Comparison of ENCODE assay signal across 2 cellular contexts in the genomic region with DNA sequence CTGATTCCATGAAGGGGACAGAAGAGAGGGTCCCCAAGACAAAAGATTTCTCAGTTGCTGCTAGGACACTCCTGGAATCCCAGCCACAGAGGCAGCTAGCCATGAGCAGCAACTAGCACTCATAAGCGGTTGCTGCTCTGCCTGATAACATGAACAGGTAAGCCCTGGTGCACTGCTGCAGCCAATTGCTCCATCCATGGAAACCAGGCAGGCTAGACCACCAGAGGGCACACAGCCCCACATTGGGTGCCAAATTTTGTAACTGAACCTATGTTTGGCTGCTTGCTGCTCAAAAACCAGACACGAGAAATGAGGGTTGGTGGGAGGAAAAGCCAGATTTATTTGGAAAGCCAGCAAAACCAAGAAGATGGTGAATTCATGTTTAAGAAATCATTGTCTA.
TF ChIP-seq lines count a peak whose summit lies in the region.

No MANE protein-coding gene starts in this region.

TF ChIP-seq in HEK293, 187 proteins besides CTCF, POLR2A, EP300 and RAD21 (continued from another document):
- no peak for TF ChIP-seq ZNF677 (tag by site-specific recombination; IDR thresholded peaks at IDR 0.05)
- TF ChIP-seq ZNF561 (tag by site-specific recombination; IDR thresholded peaks at IDR 0.05; ENCODE audit: borderline replicate concordance): no peak
- TF ChIP-seq, protein P1, sequence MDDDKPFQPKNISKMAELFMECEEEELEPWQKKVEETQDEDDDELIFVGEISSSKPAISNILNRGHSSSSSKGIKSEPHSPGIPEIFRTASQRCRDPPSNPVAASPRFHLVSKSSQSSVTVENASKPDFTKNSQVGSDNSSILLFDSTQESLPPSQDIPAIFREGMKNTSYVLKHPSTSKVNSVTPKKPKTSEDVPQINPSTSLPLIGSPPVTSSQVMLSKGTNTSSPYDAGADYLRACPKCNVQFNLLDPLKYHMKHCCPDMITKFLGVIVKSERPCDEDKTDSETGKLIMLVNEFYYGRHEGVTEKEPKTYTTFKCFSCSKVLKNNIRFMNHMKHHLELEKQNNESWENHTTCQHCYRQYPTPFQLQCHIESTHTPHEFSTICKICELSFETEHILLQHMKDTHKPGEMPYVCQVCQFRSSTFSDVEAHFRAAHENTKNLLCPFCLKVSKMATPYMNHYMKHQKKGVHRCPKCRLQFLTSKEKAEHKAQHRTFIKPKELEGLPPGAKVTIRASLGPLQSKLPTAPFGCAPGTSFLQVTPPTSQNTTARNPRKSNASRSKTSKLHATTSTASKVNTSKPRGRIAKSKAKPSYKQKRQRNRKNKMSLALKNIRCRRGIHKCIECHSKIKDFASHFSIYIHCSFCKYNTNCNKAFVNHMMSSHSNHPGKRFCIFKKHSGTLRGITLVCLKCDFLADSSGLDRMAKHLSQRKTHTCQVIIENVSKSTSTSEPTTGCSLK (tag by site-specific recombination; IDR thresholded peaks at IDR 0.05): no peak
- TF ChIP-seq, protein P2, sequence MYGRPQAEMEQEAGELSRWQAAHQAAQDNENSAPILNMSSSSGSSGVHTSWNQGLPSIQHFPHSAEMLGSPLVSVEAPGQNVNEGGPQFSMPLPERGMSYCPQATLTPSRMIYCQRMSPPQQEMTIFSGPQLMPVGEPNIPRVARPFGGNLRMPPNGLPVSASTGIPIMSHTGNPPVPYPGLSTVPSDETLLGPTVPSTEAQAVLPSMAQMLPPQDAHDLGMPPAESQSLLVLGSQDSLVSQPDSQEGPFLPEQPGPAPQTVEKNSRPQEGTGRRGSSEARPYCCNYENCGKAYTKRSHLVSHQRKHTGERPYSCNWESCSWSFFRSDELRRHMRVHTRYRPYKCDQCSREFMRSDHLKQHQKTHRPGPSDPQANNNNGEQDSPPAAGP (tag by site-specific recombination; IDR thresholded peaks at IDR 0.05): no peak
- TF ChIP-seq ZNF155 (tag by site-specific recombination; IDR thresholded peaks at IDR 0.05): no peak
- no peak for TF ChIP-seq ZBTB11 (tag by site-specific recombination; conservative IDR thresholded peaks at IDR 0.05; ENCODE audit: low read depth)
- no peak for TF ChIP-seq KLF8 (tag by site-specific recombination; IDR thresholded peaks at IDR 0.05)
- no peak for TF ChIP-seq ZXDB (tag by site-specific recombination; IDR thresholded peaks at IDR 0.05)

TF ChIP-seq in WTC11, 78 proteins besides CTCF, POLR2A, EP300 and RAD21 (continued from another document):
- TF ChIP-seq TEAD4 (CRISPR knock-in tag; IDR thresholded peaks at IDR 0.05): no peak
- TF ChIP-seq, protein P3, sequence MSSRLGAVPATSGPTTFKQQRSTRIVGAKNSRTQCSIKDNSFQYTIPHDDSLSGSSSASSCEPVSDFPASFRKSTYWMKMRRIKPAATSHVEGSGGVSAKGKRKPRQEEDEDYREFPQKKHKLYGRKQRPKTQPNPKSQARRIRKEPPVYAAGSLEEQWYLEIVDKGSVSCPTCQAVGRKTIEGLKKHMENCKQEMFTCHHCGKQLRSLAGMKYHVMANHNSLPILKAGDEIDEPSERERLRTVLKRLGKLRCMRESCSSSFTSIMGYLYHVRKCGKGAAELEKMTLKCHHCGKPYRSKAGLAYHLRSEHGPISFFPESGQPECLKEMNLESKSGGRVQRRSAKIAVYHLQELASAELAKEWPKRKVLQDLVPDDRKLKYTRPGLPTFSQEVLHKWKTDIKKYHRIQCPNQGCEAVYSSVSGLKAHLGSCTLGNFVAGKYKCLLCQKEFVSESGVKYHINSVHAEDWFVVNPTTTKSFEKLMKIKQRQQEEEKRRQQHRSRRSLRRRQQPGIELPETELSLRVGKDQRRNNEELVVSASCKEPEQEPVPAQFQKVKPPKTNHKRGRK (CRISPR knock-in tag; IDR thresholded peaks at IDR 0.05; ENCODE audit: borderline replicate concordance): no peak
- TF ChIP-seq ZMAT4 (CRISPR knock-in tag; IDR thresholded peaks at IDR 0.05): no peak
- TF ChIP-seq JUN (CRISPR knock-in tag; IDR thresholded peaks at IDR 0.05): no peak
- TF ChIP-seq ZBTB21 (CRISPR knock-in tag; IDR thresholded peaks at IDR 0.05; ENCODE audit: borderline replicate concordance): no peak
- TF ChIP-seq SP1 (CRISPR knock-in tag; conservative IDR thresholded peaks at IDR 0.05): no peak
- no peak for TF ChIP-seq ZNF423 (CRISPR knock-in tag; IDR thresholded peaks at IDR 0.05)
- TF ChIP-seq, protein P4, sequence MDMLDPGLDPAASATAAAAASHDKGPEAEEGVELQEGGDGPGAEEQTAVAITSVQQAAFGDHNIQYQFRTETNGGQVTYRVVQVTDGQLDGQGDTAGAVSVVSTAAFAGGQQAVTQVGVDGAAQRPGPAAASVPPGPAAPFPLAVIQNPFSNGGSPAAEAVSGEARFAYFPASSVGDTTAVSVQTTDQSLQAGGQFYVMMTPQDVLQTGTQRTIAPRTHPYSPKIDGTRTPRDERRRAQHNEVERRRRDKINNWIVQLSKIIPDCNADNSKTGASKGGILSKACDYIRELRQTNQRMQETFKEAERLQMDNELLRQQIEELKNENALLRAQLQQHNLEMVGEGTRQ (CRISPR knock-in tag; IDR thresholded peaks at IDR 0.05): no peak
